9 cellular contexts compared by ENCODE assay signal in genomic region chr5:134113908-134114875, GRCh38. TPM values are rescaled to one million over a fixed set of nuclear protein-coding genes. Genes with fewer than 3 reads are reported as not detected.
DNase-seq lines count a peak whose midpoint lies in the region; ATAC-seq and TF ChIP-seq lines count a peak whose summit lies in the region.
"Had no signal": no experiment of that assay in that cellular context is flagged by ENCODE, and none has a peak within 500 bp of the region (broad histone marks: within the 10 kb centered on the region; RNA-seq: fewer than 3 reads in every experiment).

Gene TCF7 (plus strand): TSS chr5:134114681. CDS start chr5:134114907, 226 bp downstream.

- peak; percentile 27 for TF ChIP-seq POLR2A in right lobe of liver (IDR thresholded peaks at IDR 0.05)

- WGBS in right lobe of liver (ENCODE audit: insufficient coverage, low coverage, low lambda C conversion rate, missing lambda C conversion rate), result under 1% methylated on average over 15 of the region's 89 CpGs

- DNase-seq in AG10803 (ENCODE audit: low read depth), result peak; percentile 71
- peak; percentile 42 for DNase-seq in NCI-H510A (lab: John Stamatoyannopoulos, UW)
- peak; percentile 61 to 65 for DNase-seq in activated CD4-positive, alpha-beta T cell treated with anti-CD3 and anti-CD28 coated beads, Interleukin-2, amount 50 U/mL, for 4 hours
- peak; percentile 85 to 89 (median 86) for DNase-seq in right lobe of liver
- peak; percentile 68 for DNase-seq in stimulated activated CD4-positive, alpha-beta T cell treated with anti-CD3 and anti-CD28 coated beads, Interleukin-4, amount 100 ng/mL, for 24 hours

- peak within 1 kb of the TSS; percentile 73 to 76 for H3K9ac ChIP-seq in duodenal mucosa (ENCODE audit: low read depth in 1 of 2, low read length in 2 of 2)

- H3K9me3 ChIP-seq in duodenal mucosa (ENCODE audit: control insufficient read depth in 1 of 2, low read length in 2 of 2) (no peaks in the 10 kb centered on the region), right lobe of liver (no peaks in the 10 kb centered on the region)

- H3K4me1 ChIP-seq in duodenal mucosa (ENCODE audit: control insufficient read depth in 1 of 2, insufficient read depth in 2 of 2, low read length in 2 of 2) (peaks cover 9 to 20% of the 10 kb centered on the region in 2 donors), right lobe of liver (peaks cover 0 to 8% (median 2%) of the 10 kb centered on the region in 4 donors)

- intact Hi-C loops in right lobe of liver (cut with DNase I), result no loop called here

- ATAC-seq in GM18909 (IDR thresholded peaks at IDR 0.05; ENCODE audit: poor library complexity, unreplicated experiment), result peak; percentile 83
- ATAC-seq in HG03095 (IDR thresholded peaks at IDR 0.05; ENCODE audit: unreplicated experiment), result peak; percentile 83
- ATAC-seq in right lobe of liver, result peak; percentile 93 to 96 (median 94)

- H3K27ac ChIP-seq in duodenal mucosa (ENCODE audit: low read depth, low read length), result no peak within 1 kb of the TSS
- no peak within 1 kb of the TSS for H3K27ac ChIP-seq in right lobe of liver

- peaks cover 0 to 5% of the 10 kb centered on the region in 2 donors for H3K36me3 ChIP-seq in duodenal mucosa (ENCODE audit: control insufficient read depth in 1 of 2, insufficient read depth in 2 of 2, low read length in 2 of 2)
- H3K36me3 ChIP-seq in right lobe of liver, result no peaks in the 10 kb centered on the region

- TF ChIP-seq CTCF in AG10803 (conservative IDR thresholded peaks at IDR 0.05; ENCODE audit: low read length), result no peak
- no peak for TF ChIP-seq CTCF in right lobe of liver (IDR thresholded peaks at IDR 0.05)

- H3K27me3 ChIP-seq in duodenal mucosa (ENCODE audit: control insufficient read depth in 1 of 2, insufficient read depth in 2 of 2, low read length in 2 of 2), result peaks cover 6 to 8% of the 10 kb centered on the region in 2 donors
- no peaks in the 10 kb centered on the region for H3K27me3 ChIP-seq in right lobe of liver

- H3K4me3 ChIP-seq in AG10803 (ENCODE audit: low read length) (peak within 1 kb of the TSS; percentile 67), duodenal mucosa (ENCODE audit: low read depth in 1 of 2, low read length in 2 of 2) (peak within 1 kb of the TSS; percentile 84 to 87), right lobe of liver (peak within 1 kb of the TSS; percentile 46 to 58 (median 54))

RNA-seq across cellular contexts. Expression of gene TCF7, which starts in this region (rescaled TPM):
- total RNA-seq in right lobe of liver, result 1 to 10 TPM; 2.0 to 3.8 (median 2.7) TPM
- total RNA-seq: HT1080 had no signal
